In the genomic region with DNA sequence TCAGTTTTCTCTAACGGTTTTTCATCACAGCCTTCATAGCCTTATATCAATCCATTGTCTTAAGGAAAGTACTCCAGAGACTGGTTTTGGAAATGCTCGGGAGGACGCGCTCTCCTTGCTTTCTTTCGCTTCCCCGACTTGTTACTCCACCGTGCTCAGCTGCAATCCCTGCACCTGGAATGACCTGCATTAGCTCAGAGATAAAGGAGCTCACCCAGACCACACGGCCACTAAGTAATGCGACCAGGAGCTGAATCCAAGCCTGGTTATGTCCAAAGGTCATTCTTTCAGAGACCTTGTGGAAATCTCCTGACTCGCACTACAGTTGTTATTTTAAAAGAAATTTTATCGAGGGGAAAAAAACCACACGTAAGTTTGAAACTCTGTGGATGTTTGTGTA, we compare ENCODE assay signal across 24 cellular contexts.
"Had no signal": no experiment of that assay in that cellular context is flagged by ENCODE, and none has a peak within 500 bp of the region (broad histone marks: within the 10 kb centered on the region; RNA-seq: fewer than 3 reads in every experiment).

No MANE protein-coding gene starts in this region.

- H3K4me3 ChIP-seq: breast epithelium, coronary artery, gastrocnemius medialis, heart right ventricle, mucosa of descending colon, transverse colon, vagina had no signal

- H3K9me3 Mint-ChIP-seq: activated CD4-positive, alpha-beta T cell treated with anti-CD3 and anti-CD28 coated beads, Interleukin-2, amount 10 ng/mL, durations not matched to agents 24 days and 14 days; activated CD8-positive, alpha-beta T cell treated with anti-CD3 and anti-CD28 coated beads for 36 hours; activated naive CD4-positive, alpha-beta T cell treated with anti-CD3 and anti-CD28 coated beads, Interleukin-2, amount 10 ng/mL, durations not matched to agents 7 days and 5 days; activated T-cell treated with anti-CD3 and anti-CD28 coated beads, Interleukin-2, amount 50 U/mL, for 24 hours; activated T-helper 2 cell treated with anti-CD3 and anti-CD28 coated beads, Interferon-gamma antibody, Interleukin-2, Interleukin-4, amounts not matched to agents 10 μg/mL and 5 μg/mL and 100 μg/mL, durations not matched to agents 14 hours and 24 hours and 36 hours; immature natural killer cell; naive B cell; T-cell had no signal

- H3K9me3 ChIP-seq: breast epithelium, gastrocnemius medialis, heart right ventricle, mucosa of descending colon, neutrophil, transverse colon, vagina had no signal

- H3K36me3 Mint-ChIP-seq: activated naive CD4-positive, alpha-beta T cell treated with anti-CD3 and anti-CD28 coated beads, Interleukin-2, amount 10 ng/mL, durations not matched to agents 7 days and 5 days had no signal

- H3K4me1 Mint-ChIP-seq: activated CD4-positive, alpha-beta T cell treated with anti-CD3 and anti-CD28 coated beads, Interleukin-2, amount 10 ng/mL, durations not matched to agents 24 days and 14 days; activated naive CD4-positive, alpha-beta T cell treated with anti-CD3 and anti-CD28 coated beads, Interleukin-2, amount 10 ng/mL, durations not matched to agents 7 days and 5 days; naive B cell had no signal

- H3K4me3 Mint-ChIP-seq: activated CD4-positive, alpha-beta T cell treated with anti-CD3 and anti-CD28 coated beads, Interleukin-2, amount 10 ng/mL, durations not matched to agents 24 days and 14 days; activated CD8-positive, alpha-beta T cell treated with anti-CD3 and anti-CD28 coated beads for 36 hours; activated naive CD4-positive, alpha-beta T cell treated with anti-CD3 and anti-CD28 coated beads, Interleukin-2, amount 10 ng/mL, durations not matched to agents 7 days and 5 days; activated T-cell treated with anti-CD3 and anti-CD28 coated beads, Interleukin-2, amount 50 U/mL, for 24 hours; immature natural killer cell; naive B cell; T-cell had no signal

- H3K36me3 ChIP-seq: breast epithelium, gastrocnemius medialis, heart right ventricle, neutrophil, transverse colon, vagina had no signal

- H3K27ac ChIP-seq: breast epithelium, coronary artery, gastrocnemius medialis, heart right ventricle, neutrophil, transverse colon, vagina had no signal

- H3K27me3 Mint-ChIP-seq: activated CD4-positive, alpha-beta T cell treated with anti-CD3 and anti-CD28 coated beads, Interleukin-2, amount 10 ng/mL, durations not matched to agents 24 days and 14 days; activated CD8-positive, alpha-beta T cell treated with anti-CD3 and anti-CD28 coated beads for 36 hours; activated naive CD4-positive, alpha-beta T cell treated with anti-CD3 and anti-CD28 coated beads, Interleukin-2, amount 10 ng/mL, durations not matched to agents 7 days and 5 days; activated T-cell treated with anti-CD3 and anti-CD28 coated beads, Interleukin-2, amount 50 U/mL, for 24 hours; naive B cell; T-cell had no signal

- H3K4me1 ChIP-seq: breast epithelium, gastrocnemius medialis, heart right ventricle, transverse colon, vagina had no signal

- ATAC-seq: activated CD8-positive, alpha-beta T cell treated with anti-CD3 and anti-CD28 coated beads for 36 hours; esophagus mucosa; gastrocnemius medialis; heart right ventricle; mucosa of descending colon; stimulated activated naive CD8-positive, alpha-beta T cell treated with anti-CD3 and anti-CD28 coated beads, Interleukin-15, Interleukin-2, amounts not matched to agents 100 U/mL and 50 U/mL, for 24 hours; T-cell had no signal

- DNase-seq: activated CD4-positive, alpha-beta T cell treated with anti-CD3 and anti-CD28 coated beads, Interleukin-2, amount 10 ng/mL, durations not matched to agents 24 days and 14 days; activated CD8-positive, alpha-beta T cell treated with anti-CD3 and anti-CD28 coated beads for 36 hours; activated naive CD4-positive, alpha-beta T cell treated with anti-CD3 and anti-CD28 coated beads, Interleukin-2, amount 10 ng/mL, durations not matched to agents 7 days and 5 days; activated T-cell treated with anti-CD3 and anti-CD28 coated beads, Interleukin-2, amount 50 U/mL, for 24 hours; aorta; gastrocnemius medialis; heart right ventricle; immature natural killer cell; kidney glomerular epithelial cell; mesenchymal stem cell; mucosa of descending colon; naive B cell; retina; stimulated activated CD4-positive, alpha-beta T cell treated with anti-CD3 and anti-CD28 coated beads, Interleukin-2, amount 100 ng/mL, for 24 hours; stimulated activated naive CD8-positive, alpha-beta T cell treated with anti-CD3 and anti-CD28 coated beads, Interleukin-15, Interleukin-2, amounts not matched to agents 100 U/mL and 50 U/mL, for 24 hours; T-cell; T-helper 9 cell; transverse colon had no signal

- H3K27ac Mint-ChIP-seq: activated CD4-positive, alpha-beta T cell treated with anti-CD3 and anti-CD28 coated beads, Interleukin-2, amount 10 ng/mL, durations not matched to agents 24 days and 14 days; activated CD8-positive, alpha-beta T cell treated with anti-CD3 and anti-CD28 coated beads for 36 hours; activated naive CD4-positive, alpha-beta T cell treated with anti-CD3 and anti-CD28 coated beads, Interleukin-2, amount 10 ng/mL, durations not matched to agents 7 days and 5 days; activated T-cell treated with anti-CD3 and anti-CD28 coated beads, Interleukin-2, amount 50 U/mL, for 24 hours; activated T-helper 2 cell treated with anti-CD3 and anti-CD28 coated beads, Interferon-gamma antibody, Interleukin-2, Interleukin-4, amounts not matched to agents 10 μg/mL and 5 μg/mL and 100 μg/mL, durations not matched to agents 14 hours and 24 hours and 36 hours; immature natural killer cell; naive B cell; T-cell had no signal

- H3K27me3 ChIP-seq: breast epithelium, gastrocnemius medialis, neutrophil, transverse colon, vagina had no signal
